28 cellular contexts compared by ENCODE assay signal in the genomic region with DNA sequence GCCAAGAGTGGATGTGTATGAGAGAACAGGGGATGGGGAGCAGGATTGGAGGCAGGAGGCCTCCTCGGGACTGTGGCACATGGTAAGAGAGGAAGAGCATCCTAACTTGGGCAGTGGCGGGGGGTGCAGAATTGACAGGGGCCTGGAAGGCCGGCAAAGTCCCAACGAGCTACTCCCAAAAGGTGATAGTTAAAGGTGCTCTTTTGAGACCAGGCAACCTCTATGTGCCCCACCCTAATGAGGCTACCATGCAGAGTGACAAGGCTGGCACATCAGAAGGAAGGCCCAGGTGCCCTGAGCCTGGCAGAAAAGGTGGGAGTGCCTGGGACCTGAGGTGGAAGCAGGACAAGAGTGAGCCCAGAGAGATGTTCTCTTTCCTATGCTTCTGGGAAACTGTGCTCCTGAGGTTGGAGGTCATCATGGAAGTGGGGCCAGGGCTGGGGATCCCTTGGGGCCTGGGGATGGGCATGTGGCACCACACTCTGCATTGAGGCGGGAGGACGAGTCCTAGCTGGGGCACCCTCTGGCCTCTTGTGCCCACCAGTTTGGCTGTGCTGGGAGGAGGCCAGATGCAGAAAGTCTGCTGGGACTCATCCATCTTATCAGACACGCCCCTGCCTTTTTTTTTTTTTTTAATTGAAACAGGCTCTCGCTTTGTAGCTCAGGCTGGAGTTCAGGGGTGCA.
"Had no signal": no experiment of that assay in that cellular context is flagged by ENCODE, and none has a peak within 500 bp of the region (broad histone marks: within the 10 kb centered on the region; RNA-seq: fewer than 3 reads in every experiment).

No MANE protein-coding gene starts in this region.

- H3K9me3 Mint-ChIP-seq: activated naive CD4-positive, alpha-beta T cell treated with anti-CD3 and anti-CD28 coated beads, Interleukin-2, amount 50 U/mL, for 24 hours; activated T-helper 1 cell treated with anti-CD3 and anti-CD28 coated beads, Interleukin-12 subunit alpha, Interleukin-12 subunit beta, Interleukin-2, Interleukin-4 antibody, amounts not matched to agents 30 ng/mL and 10 ng/mL and 1 ng/mL, durations not matched to agents 14 hours and 24 hours and 36 hours; dendritic cell treated with granulocyte-macrophage colony-stimulating factor and Interleukin-4, amounts not matched to agents 40 ng/mL and 50 ng/mL, for 4 days; mesothelial cell of epicardium; stimulated activated naive B cell treated with anti-CD40 and anti-IgM and Interleukin-4, amounts not matched to agents 10 μg/mL and 1 μg/mL and 100 μg/mL, for 72 hours had no signal

- H3K36me3 Mint-ChIP-seq: activated naive CD4-positive, alpha-beta T cell treated with anti-CD3 and anti-CD28 coated beads, Interleukin-2, amount 50 U/mL, for 24 hours; mesothelial cell of epicardium had no signal

- H3K27ac Mint-ChIP-seq: activated naive CD4-positive, alpha-beta T cell treated with anti-CD3 and anti-CD28 coated beads, Interleukin-2, amount 50 U/mL, for 24 hours; activated T-helper 1 cell treated with anti-CD3 and anti-CD28 coated beads, Interleukin-12 subunit alpha, Interleukin-12 subunit beta, Interleukin-2, Interleukin-4 antibody, amounts not matched to agents 30 ng/mL and 10 ng/mL and 1 ng/mL, durations not matched to agents 14 hours and 24 hours and 36 hours; dendritic cell treated with granulocyte-macrophage colony-stimulating factor and Interleukin-4, amounts not matched to agents 40 ng/mL and 50 ng/mL, for 4 days; mesothelial cell of epicardium; naive thymus-derived CD8-positive, alpha-beta T cell; stimulated activated naive B cell treated with anti-CD40 and anti-IgM and Interleukin-4, amounts not matched to agents 10 μg/mL and 1 μg/mL and 100 μg/mL, for 72 hours had no signal

- DNase-seq: activated CD4-positive, alpha-beta T cell treated with anti-CD3 and anti-CD28 coated beads, Interleukin-2, amount 50 U/mL, for 1 hour; activated gamma-delta T cell treated with Interleukin-2 at 50 U/mL for 16 hours; activated T-cell treated with anti-CD3 and anti-CD28 coated beads for 4 hours; anterior cingulate cortex; effector CD4-positive, alpha-beta T cell; erythroblast; foreskin fibroblast; kidney; left lung; naive thymus-derived CD8-positive, alpha-beta T cell; ovary; psoas muscle; right cardiac atrium; stimulated activated CD4-positive, alpha-beta T cell treated with anti-CD3 and anti-CD28 coated beads, Interleukin-12 subunit alpha, Interleukin-12 subunit beta, amount 100 ng/mL, for 4 hours; stimulated activated naive B cell treated with anti-CD40 and anti-IgM and Interleukin-4, amounts not matched to agents 10 μg/mL and 1 μg/mL and 100 μg/mL, for 72 hours; SW 1271; T-helper 2 cell had no signal

- H3K27me3 ChIP-seq: ovary had no signal

- H3K4me1 ChIP-seq: body of pancreas, left lung, psoas muscle had no signal

- ATAC-seq: activated CD4-positive, CD25-positive, alpha-beta regulatory T cell treated with anti-CD3 and anti-CD28 coated beads, Interleukin-2, amount 50 U/mL, for 24 hours; body of pancreas; left lung; naive thymus-derived CD8-positive, alpha-beta T cell; psoas muscle; right cardiac atrium; stimulated activated naive B cell treated with anti-CD40 and anti-IgM and Interleukin-4, amounts not matched to agents 10 μg/mL and 1 μg/mL and 100 μg/mL, for 72 hours had no signal

- H3K36me3 ChIP-seq: cardiac muscle cell, left lung, ovary, thoracic aorta, upper lobe of left lung had no signal

- H3K4me1 Mint-ChIP-seq: mesothelial cell of epicardium had no signal

- H3K27ac ChIP-seq: body of pancreas, cardiac muscle cell, left lung, ovary, psoas muscle, SK-N-MC, thoracic aorta, upper lobe of left lung, VCaP had no signal

- H3K9me3 ChIP-seq: body of pancreas, left lung, ovary, psoas muscle, thoracic aorta, upper lobe of left lung had no signal

- H3K4me3 ChIP-seq: body of pancreas, cardiac muscle cell, left lung, ovary, psoas muscle, SK-N-MC, thoracic aorta, upper lobe of left lung had no signal

- H3K4me3 Mint-ChIP-seq: activated naive CD4-positive, alpha-beta T cell treated with anti-CD3 and anti-CD28 coated beads, Interleukin-2, amount 50 U/mL, for 24 hours; activated T-helper 1 cell treated with anti-CD3 and anti-CD28 coated beads, Interleukin-12 subunit alpha, Interleukin-12 subunit beta, Interleukin-2, Interleukin-4 antibody, amounts not matched to agents 30 ng/mL and 10 ng/mL and 1 ng/mL, durations not matched to agents 14 hours and 24 hours and 36 hours; dendritic cell treated with granulocyte-macrophage colony-stimulating factor and Interleukin-4, amounts not matched to agents 40 ng/mL and 50 ng/mL, for 4 days; mesothelial cell of epicardium; stimulated activated naive B cell treated with anti-CD40 and anti-IgM and Interleukin-4, amounts not matched to agents 10 μg/mL and 1 μg/mL and 100 μg/mL, for 72 hours had no signal
